ENCODE assay signal across 8 cellular contexts in genomic region chr11:3454844-3455243, GRCh38.
A peak's percentile ranks its signal among the peaks of the same experiment; 100 is the strongest.
DNase-seq lines count a peak whose midpoint lies in the region; ATAC-seq, FAIRE-seq and TF ChIP-seq lines count a peak whose summit lies in the region.
"Not testable (repeated sequence)": the region's sequence is repeated elsewhere in the genome, so short reads cannot be mapped to it uniquely, and the experiment has no call there.

No MANE protein-coding gene starts in this region.

- not testable (repeated sequence) for H3K79me2 ChIP-seq in GM12878 (ENCODE audit: control insufficient read depth, insufficient read depth, low read length)

- not testable (repeated sequence) for TF ChIP-seq POLR2A in GM12878 (IDR thresholded peaks at IDR 0.05; ENCODE audit: low read depth, low read length)

- POLR2A ChIA-PET in BJ (lab: Charles Lee); activated CD4-positive, alpha-beta T cell treated with anti-CD3 and anti-CD28 coated beads, Interleukin-2, amount 10 ng/mL, durations not matched to agents 7 days and 5 days (lab: Charles Lee); GM12878 (lab: Charles Lee): not testable (repeated sequence)

- peak overlapping the region; percentile 19 for H3K4me3 Mint-ChIP-seq in activated CD4-positive, alpha-beta T cell treated with anti-CD3 and anti-CD28 coated beads, Interleukin-2, amount 10 ng/mL, durations not matched to agents 7 days and 5 days

- not testable (repeated sequence) for H3K27ac Mint-ChIP-seq in activated CD4-positive, alpha-beta T cell treated with anti-CD3 and anti-CD28 coated beads, Interleukin-2, amount 10 ng/mL, durations not matched to agents 7 days and 5 days

- not testable (repeated sequence) for H3K9me3 ChIP-seq in GM12878 (replicated peaks; ENCODE audit: control insufficient read depth, insufficient read depth, low read length); cardiac muscle cell (ENCODE audit: low read depth); neutrophil

- not testable (repeated sequence) for H3K4me1 ChIP-seq in GM12878 (ENCODE audit: control insufficient read depth, insufficient read depth, low read length); cardiac muscle cell (ENCODE audit: low read depth); neutrophil (ENCODE audit: control insufficient read depth in 1 of 2, insufficient read depth in 1 of 2, low read depth in 1 of 2, low read length in 1 of 2)

- not testable (repeated sequence) for H3K27ac ChIP-seq in GM12878 (ENCODE audit: control insufficient read depth, insufficient read depth); cardiac muscle cell; neutrophil

- not testable (repeated sequence) for BruUV-seq in GM12878 (replicated peaks; lab: Mats Ljungman, UMichigan)

- not testable (repeated sequence) for H3K4me3 ChIP-seq in BJ (ENCODE audit: low read depth, low read length); GM12878; cardiac muscle cell; neutrophil (ENCODE audit: low read depth in 1 of 2, low read length in 1 of 2)

- H2AFZ ChIP-seq in GM12878 (ENCODE audit: control insufficient read depth, low read depth, low read length): not testable (repeated sequence)

- H3K27me3 ChIP-seq in BJ (ENCODE audit: control insufficient read depth, insufficient read depth, low read length); GM12878 (replicated peaks in 1 of 2; ENCODE audit: control insufficient read depth in 2 of 2, insufficient read depth in 2 of 2, low read length in 1 of 2); cardiac muscle cell: not testable (repeated sequence)
- H3K27me3 ChIP-seq in neutrophil: peaks cover 35% of the 10 kb centered on the region

- DNase-seq in BJ (ENCODE audit: low read depth): peak; percentile 0
- peak; percentile 6 for DNase-seq in HK-2 (ENCODE audit: unreplicated experiment)
- DNase-seq in NOMO-1 treated with DMSO at 0.1 percent for 48 hours (lab: John Stamatoyannopoulos, UW; ENCODE audit: unreplicated experiment): peak; percentile 27
- DNase-seq in activated CD4-positive, alpha-beta T cell treated with anti-CD3 and anti-CD28 coated beads, Interleukin-2, amount 10 ng/mL, durations not matched to agents 7 days and 5 days: peak; percentile 59
- DNase-seq in GM12878 (ENCODE audit: low read depth, low spot score): not testable (repeated sequence)
- DNase-seq in cardiac muscle cell (ENCODE audit: low read depth in 1 of 2, low spot score in 1 of 2): peak; percentile 59 to 74
- peak; percentile 9 for DNase-seq in stimulated activated CD8-positive, alpha-beta memory T cell treated with anti-CD3 and anti-CD28 coated beads, Interleukin-15, amount 100 ng/mL, for 1 hour (ENCODE audit: low read depth)

- SMC1A ChIA-PET in GM12878 (lab: Charles Lee; ENCODE audit: uncharacterized antibody, unreplicated experiment): not testable (repeated sequence)

- H3K36me3 Mint-ChIP-seq in activated CD4-positive, alpha-beta T cell treated with anti-CD3 and anti-CD28 coated beads, Interleukin-2, amount 10 ng/mL, durations not matched to agents 7 days and 5 days (ENCODE audit: low read depth): not testable (repeated sequence)

- peak; percentile 38 for TF ChIP-seq RAD21 in GM12878 (IDR thresholded peaks at IDR 0.05; ENCODE audit: insufficient read depth, low read depth, low read length)

- H3K9me3 Mint-ChIP-seq in activated CD4-positive, alpha-beta T cell treated with anti-CD3 and anti-CD28 coated beads, Interleukin-2, amount 10 ng/mL, durations not matched to agents 7 days and 5 days: not testable (repeated sequence)

- intact Hi-C loops in GM12878 (cut with micrococcal nuclease; ENCODE audit: unreplicated experiment): loop anchor here (2.0 kb wide), 1 partner anchor 154 kb away; no protein-coding TSS in a partner anchor

- TF ChIP-seq CTCF in BJ (IDR thresholded peaks at IDR 0.05; ENCODE audit: insufficient read depth, low read depth, low read length) (peak; percentile 62), GM12878 (IDR thresholded peaks at IDR 0.05 in 2 of 3, conservative IDR thresholded peaks at IDR 0.05 in 1 of 3; ENCODE audit: control insufficient read depth in 2 of 3, extremely low read depth in 1 of 3, insufficient read depth in 1 of 3, low read depth in 3 of 3, low read length in 3 of 3) (peak; percentile 34 to 57 (median 52); a peak in 5 of 6 replicates), cardiac muscle cell (IDR thresholded peaks at IDR 0.05; ENCODE audit: low read depth, low read length) (peak; percentile 64), neutrophil (IDR thresholded peaks at IDR 0.05) (peak; percentile 70)

- not testable (repeated sequence) for FAIRE-seq in GM12878 (lab: Jason Lieb, UNC)

- not testable (repeated sequence) for H4K20me1 ChIP-seq in GM12878 (ENCODE audit: control insufficient read depth, insufficient read depth)

- H3K27me3 Mint-ChIP-seq in activated CD4-positive, alpha-beta T cell treated with anti-CD3 and anti-CD28 coated beads, Interleukin-2, amount 10 ng/mL, durations not matched to agents 7 days and 5 days: peaks cover 30% of the 10 kb centered on the region

- ATAC-seq in GM12878: not testable (repeated sequence)

- not testable (repeated sequence) for H3K4me2 ChIP-seq in GM12878 (ENCODE audit: control insufficient read depth, insufficient read depth)

- RAD21 ChIA-PET in GM12878 (lab: Charles Lee; ENCODE audit: unreplicated experiment): not testable (repeated sequence)

- TF ChIP-seq EP300 in GM12878 (IDR thresholded peaks at IDR 0.05; ENCODE audit: borderline replicate concordance in 1 of 2, control insufficient read depth in 1 of 2, low read depth in 2 of 2, low read length in 2 of 2): not testable (repeated sequence)

- not testable (repeated sequence) for H3K9ac ChIP-seq in GM12878 (ENCODE audit: control insufficient read depth, insufficient read depth, low read length)

- peaks cover 12% of the 10 kb centered on the region for H3K4me1 Mint-ChIP-seq in activated CD4-positive, alpha-beta T cell treated with anti-CD3 and anti-CD28 coated beads, Interleukin-2, amount 10 ng/mL, durations not matched to agents 7 days and 5 days

- CTCF ChIA-PET in BJ (lab: Yijun Ruan, JAX); activated CD4-positive, alpha-beta T cell treated with anti-CD3 and anti-CD28 coated beads, Interleukin-2, amount 10 ng/mL, durations not matched to agents 7 days and 5 days (lab: Charles Lee); GM12878 (lab: Yijun Ruan, JAX): not testable (repeated sequence)

- not testable (repeated sequence) for H3K36me3 ChIP-seq in BJ (ENCODE audit: control insufficient read depth, insufficient read depth, low read length); GM12878 (ENCODE audit: control insufficient read depth in 2 of 2, insufficient read depth in 2 of 2, low read length in 1 of 2); cardiac muscle cell; neutrophil

- in situ Hi-C loops in GM12878 (cut with MboI): not testable (repeated sequence)

- WGBS in GM12878 (ENCODE audit: insufficient coverage, insufficient replicate concordance, low lambda C conversion rate, missing lambda C conversion rate): 1% methylated on average over 16 of the region's 16 CpGs
